In genomic region chr6:53673138-53673801, GRCh38 we compare ENCODE assay signal across 11 cellular contexts. TPM values are rescaled to one million over a fixed set of nuclear protein-coding genes. Genes with fewer than 3 reads are reported as not detected.
DNase-seq lines count a peak whose midpoint lies in the region; ATAC-seq and TF ChIP-seq lines count a peak whose summit lies in the region.
"Had no signal": no experiment of that assay in that cellular context is flagged by ENCODE, and none has a peak within 500 bp of the region (broad histone marks: within the 10 kb centered on the region; RNA-seq: fewer than 3 reads in every experiment).

No MANE protein-coding gene starts in this region.

- no peak overlapping the region for H3K27ac Mint-ChIP-seq in HFFc6
- H3K27ac Mint-ChIP-seq: activated T-helper 1 cell treated with anti-CD3 and anti-CD28 coated beads, Interleukin-12 subunit alpha, Interleukin-12 subunit beta, Interleukin-2, Interleukin-4 antibody, amounts not matched to agents 30 ng/mL and 10 ng/mL and 1 ng/mL, durations not matched to agents 14 hours and 24 hours and 36 hours; CD4-positive, alpha-beta T cell had no signal

- peaks cover 10% of the 10 kb centered on the region for H3K4me1 Mint-ChIP-seq in HFFc6 (ENCODE audit: low read depth)

- TF ChIP-seq CTCF in 22Rv1 (IDR thresholded peaks at IDR 0.05) (no peak), HFFc6 (IDR thresholded peaks at IDR 0.05) (no peak)

- H3K4me3 Mint-ChIP-seq in HFFc6 = peak overlapping the region; percentile 1; the same call in 1 of the 2 replicates
- H3K4me3 Mint-ChIP-seq: activated T-helper 1 cell treated with anti-CD3 and anti-CD28 coated beads, Interleukin-12 subunit alpha, Interleukin-12 subunit beta, Interleukin-2, Interleukin-4 antibody, amounts not matched to agents 30 ng/mL and 10 ng/mL and 1 ng/mL, durations not matched to agents 14 hours and 24 hours and 36 hours; CD4-positive, alpha-beta T cell had no signal

- intact Hi-C loops in left cardiac atrium (cut with DNase I) = no loop called here

- ATAC-seq in left cardiac atrium (peak; percentile 58 to 66), GM18505 (IDR thresholded peaks at IDR 0.05; ENCODE audit: unreplicated experiment) (no peak), HG03520 (IDR thresholded peaks at IDR 0.05; ENCODE audit: unreplicated experiment) (no peak)

- peak overlapping the region; percentile 28 for H3K27ac ChIP-seq in 22Rv1
- H3K27ac ChIP-seq: tibial artery had no signal

- DNase-seq in HFFc6 (peak; percentile 45), SW480 (ENCODE audit: low spot score) (peak; percentile 56), left cardiac atrium (no peak), D341Med (ENCODE audit: low spot score) (no peak), NCI-H526 treated with DMSO at 0.1 percent for 48 hours (lab: John Stamatoyannopoulos, UW) (no peak)
- DNase-seq: CD4-positive, alpha-beta T cell; tibial artery had no signal

- no peaks in the 10 kb centered on the region for H3K9me3 Mint-ChIP-seq in HFFc6
- H3K9me3 Mint-ChIP-seq: activated T-helper 1 cell treated with anti-CD3 and anti-CD28 coated beads, Interleukin-12 subunit alpha, Interleukin-12 subunit beta, Interleukin-2, Interleukin-4 antibody, amounts not matched to agents 30 ng/mL and 10 ng/mL and 1 ng/mL, durations not matched to agents 14 hours and 24 hours and 36 hours; CD4-positive, alpha-beta T cell had no signal

- H3K27me3 Mint-ChIP-seq in HFFc6 (ENCODE audit: insufficient read depth) = peaks cover 23% of the 10 kb centered on the region

- no peak for TF ChIP-seq POLR2A in GM18505 (IDR thresholded peaks at IDR 0.05; ENCODE audit: borderline replicate concordance, extremely low read depth, insufficient read depth, insufficient read length)

- no peaks in the 10 kb centered on the region for H3K36me3 Mint-ChIP-seq in HFFc6 (ENCODE audit: low read depth)

RNA-seq across cellular contexts. Expression of gene KLHL31, which starts 7.7 kb away (rescaled TPM):
- total RNA-seq in HFFc6 (2021; fragmentation: NEBNext Ultra II Directional; extraction: Animal tissue kit (Norgen Biotek cat#: 25700)) = not detected
- total RNA-seq in left cardiac atrium = 100 to 1,000 TPM; 165 to 238 TPM

Comparison
In these comparisons a context has a peak if more than half of its experiments do, and no peak if none do; other contexts are left out.
1. DNase-seq: peak in HFFc6 (single experiment) and SW480 (single experiment); none in left cardiac atrium (single experiment), D341Med (single experiment) and NCI-H526 treated with DMSO at 0.1 percent for 48 hours (single experiment).
2. ATAC-seq: peak in left cardiac atrium (2 of 2); none in GM18505 (single experiment) and HG03520 (single experiment).
3. RNA of gene KLHL31, which starts 7.7 kb away (total RNA-seq): 165 to 238 TPM in left cardiac atrium; not detected in HFFc6; every median in the first group is over 100 times any median in the second.